Comparison of ENCODE assay signal across 32 cellular contexts in genomic region chr1:115031595-115031994, GRCh38. TPM values are rescaled to one million over a fixed set of nuclear protein-coding genes. Genes with fewer than 3 reads are reported as not detected.
"Had no signal": no experiment of that assay in that cellular context is flagged by ENCODE, and none has a peak within 500 bp of the region (broad histone marks: within the 10 kb centered on the region; RNA-seq: fewer than 3 reads in every experiment).

No MANE protein-coding gene starts in this region.

- H3K27me3 ChIP-seq: ovary, right atrium auricular region, right lobe of liver, stomach, suprapubic skin, tibial nerve, uterus had no signal

- H3K4me3 ChIP-seq: left ventricle myocardium inferior, lung, mucosa of descending colon, ovary, right atrium auricular region, right lobe of liver, stomach, suprapubic skin, thoracic aorta, tibial nerve, uterus had no signal

- H3K4me1 ChIP-seq: left ventricle myocardium inferior, right atrium auricular region, right lobe of liver, suprapubic skin, tibial nerve, uterus had no signal

- H3K9me3 ChIP-seq: left ventricle myocardium inferior, mucosa of descending colon, ovary, right atrium auricular region, right lobe of liver, stomach, suprapubic skin, thoracic aorta, tibial nerve, uterus had no signal

- DNase-seq: islet precursor cell; left ventricle myocardium inferior; midbrain; mucosa of descending colon; naive thymus-derived CD4-positive, alpha-beta T cell; ovary; right lobe of liver; stimulated activated CD4-positive, alpha-beta T cell treated with anti-CD3 and anti-CD28 coated beads, Interleukin-12 subunit alpha, Interleukin-12 subunit beta, amount 100 ng/mL, for 4 hours; stimulated activated CD4-positive, alpha-beta T cell treated with anti-CD3 and anti-CD28 coated beads, Interleukin-15, amount 100 ng/mL, for 24 hours; stimulated activated CD4-positive, alpha-beta T cell treated with anti-CD3 and anti-CD28 coated beads, Interleukin-2, amount 100 ng/mL, for 24 hours; stimulated activated CD4-positive, alpha-beta T cell treated with anti-CD3 and anti-CD28 coated beads, Interleukin-4, amount 100 ng/mL, for 1 hour; stimulated activated naive B cell treated with anti-CD40 and anti-IgM and Interleukin-4, amounts not matched to agents 10 μg/mL and 1 μg/mL and 100 μg/mL, for 72 hours; stimulated activated naive CD8-positive, alpha-beta T cell treated with anti-CD3 and anti-CD28 coated beads, Interleukin-15, Interleukin-2, amounts not matched to agents 100 U/mL and 50 U/mL, for 24 hours; stomach; uterus had no signal

- H3K36me3 ChIP-seq: left ventricle myocardium inferior, ovary, right atrium auricular region, right lobe of liver, stomach, suprapubic skin, thoracic aorta, tibial nerve, uterus had no signal

- H3K27ac ChIP-seq: left ventricle myocardium inferior, ovary, right atrium auricular region, right lobe of liver, stomach, suprapubic skin, thoracic aorta, tibial nerve, uterus had no signal

- ATAC-seq: mucosa of descending colon; naive thymus-derived CD4-positive, alpha-beta T cell; natural killer cell treated with Interleukin-12 subunit alpha and Interleukin-12 subunit beta and Interleukin-15 and Interleukin-18, amount 100 ng/mL, for 72 hours; right lobe of liver; stimulated activated naive B cell treated with anti-CD40 and anti-IgM and Interleukin-4, amounts not matched to agents 10 μg/mL and 1 μg/mL and 100 μg/mL, for 72 hours; stimulated activated naive CD8-positive, alpha-beta T cell treated with anti-CD3 and anti-CD28 coated beads, Interleukin-15, Interleukin-2, amounts not matched to agents 100 U/mL and 50 U/mL, for 24 hours had no signal

RNA-seq across cellular contexts. Expression of gene TSHB, which starts 2.0 kb away (rescaled TPM):
- total RNA-seq: kidney epithelial cell; left ventricle myocardium inferior; lower leg skin; lung; mesenteric fat pad; mucosa of descending colon; myocyte; naive thymus-derived CD4-positive, alpha-beta T cell; natural killer cell treated with Interleukin-12 subunit alpha and Interleukin-12 subunit beta and Interleukin-15 and Interleukin-18, amount 100 ng/mL, for 72 hours; omental fat pad; ovary; progenitor cell of endocrine pancreas; pulmonary artery endothelial cell; renal cortical epithelial cell; right atrium auricular region; right lobe of liver; skeletal muscle tissue; stomach; suprapubic skin; thoracic aorta; tibial nerve; ureter; uterus had no signal
- polyA plus RNA-seq: lung; naive thymus-derived CD4-positive, alpha-beta T cell; neural cell; ovary; stomach had no signal
